Comparison of ENCODE assay signal across 20 cellular contexts in the genomic region with DNA sequence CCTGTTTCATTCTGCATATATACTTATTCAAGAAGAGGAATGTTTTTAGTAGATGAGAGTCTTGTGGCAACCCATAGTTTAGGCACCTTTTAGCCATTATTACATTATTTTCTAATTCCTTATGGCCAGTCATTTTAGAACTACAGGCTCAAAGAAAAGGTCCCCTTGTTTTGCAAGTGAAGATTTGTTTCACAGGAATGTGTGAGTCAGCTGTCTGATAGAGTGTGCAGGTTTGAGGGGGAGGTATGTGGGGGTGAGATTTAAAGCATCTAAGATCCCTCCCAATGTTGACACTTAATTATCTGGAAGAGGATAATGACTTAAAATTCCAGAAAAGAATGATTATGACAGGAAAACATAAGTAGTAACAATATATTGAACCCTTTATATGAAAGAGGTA.
A peak's percentile ranks its signal among the peaks of the same experiment; 100 is the strongest.
DNase-seq lines count a peak whose midpoint lies in the region; ATAC-seq and TF ChIP-seq lines count a peak whose summit lies in the region.
"Had no signal": no experiment of that assay in that cellular context is flagged by ENCODE, and none has a peak within 500 bp of the region (broad histone marks: within the 10 kb centered on the region; RNA-seq: fewer than 3 reads in every experiment).

No MANE protein-coding gene starts in this region.

- peak; percentile 4 for DNase-seq in COLO829 (ENCODE audit: low spot score)
- DNase-seq in RWPE2 (ENCODE audit: low spot score): no peak
- peak; percentile 55 for DNase-seq in glomerular visceral epithelial cell (ENCODE audit: extremely low spot score)
- DNase-seq in putamen (ENCODE audit: low spot score): peak; percentile 22
- no peak for DNase-seq in GM03348 (ENCODE audit: low spot score)
- DNase-seq in GM10248 (ENCODE audit: extremely low spot score): no peak
- no peak for DNase-seq in C1 segment of cervical spinal cord (lab: John Stamatoyannopoulos, UW)
- no peak for DNase-seq in mesenchymal stem cell
- DNase-seq: EL, MM.1S, NCI-H1048, NCI-H1436, NCI-H1930, NCI-H2227 treated with DMSO at 0.1 percent for 48 hours, NCI-H510A treated with DMSO at 0.1 percent for 48 hours, NCI-H748 treated with DMSO at 0.1 percent for 48 hours, SJCRH30 had no signal

- H4K91ac ChIP-seq in mesenchymal stem cell (ENCODE audit: low read length): no peak overlapping the region

- H3K23ac ChIP-seq in mesenchymal stem cell (ENCODE audit: low read length in 2 of 2): no peak overlapping the region

- peak; percentile 55; the same call in 2 of the 3 replicates for ATAC-seq in RWPE2 (ENCODE audit: low read depth)
- ATAC-seq: GM12878, HepG2, K562 had no signal

- H3K9me3 ChIP-seq in RWPE2 (ENCODE audit: severe bottlenecking) (no peaks in the 10 kb centered on the region), mesenchymal stem cell (ENCODE audit: control insufficient read depth, low read length) (no peaks in the 10 kb centered on the region)
- H3K9me3 ChIP-seq: SJCRH30 had no signal

- no peak for TF ChIP-seq CTCF in RWPE2 (IDR thresholded peaks at IDR 0.05; ENCODE audit: poor library complexity, severe bottlenecking)
- no peak for TF ChIP-seq CTCF in GM10248 (IDR thresholded peaks at IDR 0.05; ENCODE audit: control extremely low read depth, extremely low read depth, low read depth, missing control alignments)

- H3K27me3 ChIP-seq in RWPE2 (ENCODE audit: insufficient read depth, poor library complexity, severe bottlenecking) (no peaks in the 10 kb centered on the region), mesenchymal stem cell (ENCODE audit: control insufficient read depth in 1 of 2, insufficient read depth in 1 of 2, low read length in 2 of 2) (peaks cover 0 to 16% of the 10 kb centered on the region in 2 experiments)
- H3K27me3 ChIP-seq: SJCRH30 had no signal

- POLR2A ChIA-PET in GM10248 (lab: Yijun Ruan, JAX): no interaction called here

- H3K14ac ChIP-seq in mesenchymal stem cell (ENCODE audit: low read length in 2 of 2): no peak overlapping the region

- H2BK12ac ChIP-seq in mesenchymal stem cell (ENCODE audit: low read length in 2 of 2): no peak overlapping the region

- no peaks in the 10 kb centered on the region for H3K79me1 ChIP-seq in mesenchymal stem cell (replicated peaks; ENCODE audit: low read length, poor library complexity, severe bottlenecking)

- no peaks in the 10 kb centered on the region for H3K36me3 ChIP-seq in RWPE2 (ENCODE audit: low read depth)
- no peaks in the 10 kb centered on the region for H3K36me3 ChIP-seq in mesenchymal stem cell (ENCODE audit: control insufficient read depth in 1 of 2, insufficient read depth in 2 of 2, low read depth in 1 of 2, low read length in 2 of 2)
- H3K36me3 ChIP-seq: SJCRH30 had no signal

- H3K27ac ChIP-seq in RWPE2 (ENCODE audit: poor library complexity, severe bottlenecking) (no peak overlapping the region), mesenchymal stem cell (ENCODE audit: low read length, poor library complexity, severe bottlenecking) (no peak overlapping the region)
- H3K27ac ChIP-seq: SJCRH30 had no signal

- H2BK5ac ChIP-seq in mesenchymal stem cell (ENCODE audit: low read depth, low read length, poor library complexity, severe bottlenecking): no peak overlapping the region

- H2BK15ac ChIP-seq in mesenchymal stem cell (ENCODE audit: low read depth, poor library complexity, severe bottlenecking): no peak overlapping the region

- CTCF ChIA-PET in GM10248 (lab: Yijun Ruan, JAX): interaction anchor here (1.9 kb wide), 1 partner anchor 17 kb away, joined by 6 read pairs; no protein-coding TSS in a partner anchor

- no peak overlapping the region for H3K4me2 ChIP-seq in mesenchymal stem cell (ENCODE audit: low read length, poor library complexity, severe bottlenecking)

- no peak overlapping the region for H3K4ac ChIP-seq in mesenchymal stem cell (ENCODE audit: low read depth in 1 of 2, low read length in 2 of 2)

- no peak overlapping the region for H3K9ac ChIP-seq in mesenchymal stem cell (ENCODE audit: low read length)

- H4K8ac ChIP-seq in mesenchymal stem cell (ENCODE audit: low read length): no peak overlapping the region

- H3K4me3 ChIP-seq in RWPE2 (ENCODE audit: severe bottlenecking) (no peak overlapping the region), mesenchymal stem cell (ENCODE audit: insufficient read depth in 1 of 2, low read depth in 1 of 2, low read length in 2 of 2) (no peak overlapping the region)
- H3K4me3 ChIP-seq: GM12878, K562, SJCRH30 had no signal

- H2AFZ ChIP-seq in mesenchymal stem cell (ENCODE audit: low read depth, low read length): no peak overlapping the region

- no peak overlapping the region for H2BK120ac ChIP-seq in mesenchymal stem cell (ENCODE audit: low read depth, low read length)

- H3K4me1 ChIP-seq in RWPE2 (ENCODE audit: insufficient read depth, poor library complexity, severe bottlenecking) (peaks cover 10% of the 10 kb centered on the region), mesenchymal stem cell (ENCODE audit: control insufficient read depth, insufficient read depth, low read depth, low read length) (peaks cover 2% of the 10 kb centered on the region)

- H2AK5ac ChIP-seq in mesenchymal stem cell (ENCODE audit: low read length, severe bottlenecking): no peak overlapping the region

- no peak overlapping the region for H3K18ac ChIP-seq in mesenchymal stem cell (ENCODE audit: low read depth in 1 of 2, low read length in 2 of 2)

Comparison
In these comparisons a context has a peak if more than half of its experiments do, and no peak if none do; other contexts are left out.
1. DNase-seq: peak in COLO829 (single experiment), glomerular visceral epithelial cell (single experiment) and putamen (single experiment); none in RWPE2 (single experiment), GM03348 (single experiment), GM10248 (single experiment), C1 segment of cervical spinal cord (0 of 14) and mesenchymal stem cell (single experiment).